Comparison of ENCODE assay signal across 8 cellular contexts in genomic region chr10:5692476-5693358, GRCh38. TPM values are rescaled to one million over a fixed set of nuclear protein-coding genes. Genes with fewer than 3 reads are reported as not detected.
DNase-seq lines count a peak whose midpoint lies in the region; ATAC-seq and TF ChIP-seq lines count a peak whose summit lies in the region.

No MANE protein-coding gene starts in this region.

- H3K27ac Mint-ChIP-seq in CD4-positive, alpha-beta memory T cell, result peak overlapping the region; percentile 9 to 77 (median 64)
- peak overlapping the region; percentile 92 to 97 for H3K27ac Mint-ChIP-seq in natural killer cell
- peak overlapping the region; percentile 78 for H3K27ac Mint-ChIP-seq in stimulated activated memory B cell treated with anti-CD40 and anti-IgM and Interleukin-4, amounts not matched to agents 10 μg/mL and 1 μg/mL and 100 μg/mL, for 72 hours

- peaks cover 80% of the 10 kb centered on the region for H3K4me1 ChIP-seq in CD4-positive, alpha-beta memory T cell (ENCODE audit: insufficient read depth, low read length)
- H3K4me1 ChIP-seq in IMR-90 (ENCODE audit: control insufficient read depth, insufficient read depth, low read length) (peaks cover 8% of the 10 kb centered on the region), esophagus squamous epithelium (peaks cover 6 to 35% (median 6%) of the 10 kb centered on the region in 3 donors), SJCRH30 (no peaks in the 10 kb centered on the region)

- CTCF ChIA-PET in CD4-positive, alpha-beta memory T cell (lab: Charles Lee; ENCODE audit: partially characterized antibody), result interaction anchor here (0.7 to 2.0 kb wide), 7 partner anchors 9 to 183 kb away, joined by 3 to 8 read pairs (median 4); no protein-coding TSS in a partner anchor
- CTCF ChIA-PET in IMR-90 (lab: Yijun Ruan, JAX), result interaction anchor here (0.6 kb wide), 2 partner anchors 115 to 642 kb away, joined by 3 to 7 read pairs; no protein-coding TSS in a partner anchor

- H3K27me3 ChIP-seq in CD4-positive, alpha-beta memory T cell (ENCODE audit: insufficient read depth, low read length), result no peaks in the 10 kb centered on the region
- H3K27me3 ChIP-seq in IMR-90 (ENCODE audit: control insufficient read depth, insufficient read depth, low read length) (no peaks in the 10 kb centered on the region), esophagus squamous epithelium (no peaks in the 10 kb centered on the region), SJCRH30 (no peaks in the 10 kb centered on the region)

- peak overlapping the region; percentile 52 for H2AK9ac ChIP-seq in IMR-90 (replicated peaks; ENCODE audit: low read depth, low read length, poor library complexity)

- POLR2A ChIA-PET in CD4-positive, alpha-beta memory T cell (lab: Charles Lee; ENCODE audit: partially characterized antibody), result interaction anchor here (0.7 to 1.3 kb wide), 3 partner anchors 9 to 121 kb away, joined by 3 to 5 read pairs (median 4); partner anchors contain the start of gene GDI2
- POLR2A ChIA-PET in IMR-90 (lab: Charles Lee; ENCODE audit: unreplicated experiment), result no interaction called here

- peak overlapping the region; percentile 78; the same call in 1 of the 2 replicates for H3K14ac ChIP-seq in IMR-90 (replicated peaks; ENCODE audit: low read depth, low read length)

- no peaks in the 10 kb centered on the region for H3K9me3 ChIP-seq in CD4-positive, alpha-beta memory T cell (ENCODE audit: control insufficient read depth in 1 of 2, low read length in 2 of 2)
- H3K9me3 ChIP-seq in IMR-90 (ENCODE audit: control insufficient read depth, insufficient read depth, low read length), result no peaks in the 10 kb centered on the region
- no peaks in the 10 kb centered on the region for H3K9me3 ChIP-seq in esophagus squamous epithelium
- H3K9me3 ChIP-seq in SJCRH30 (replicated peaks), result no peaks in the 10 kb centered on the region

- peak; percentile 47 to 80 (median 53) for DNase-seq in CD4-positive, alpha-beta memory T cell
- DNase-seq in IMR-90 (peak; percentile 19), esophagus squamous epithelium (lab: John Stamatoyannopoulos, UW) (no peak), natural killer cell (peak; percentile 80), SJCRH30 (no peak)
- peak; percentile 74 for DNase-seq in activated T-cell treated with anti-CD3 and anti-CD28 coated beads, Interleukin-2, amount 50 U/mL, for 1 hour

- no peaks in the 10 kb centered on the region for H3K27me3 Mint-ChIP-seq in CD4-positive, alpha-beta memory T cell
- no peaks in the 10 kb centered on the region for H3K27me3 Mint-ChIP-seq in natural killer cell (ENCODE audit: low read depth in 2 of 2)
- H3K27me3 Mint-ChIP-seq in stimulated activated memory B cell treated with anti-CD40 and anti-IgM and Interleukin-4, amounts not matched to agents 10 μg/mL and 1 μg/mL and 100 μg/mL, for 72 hours, result no peaks in the 10 kb centered on the region

- H3K4me3 Mint-ChIP-seq in CD4-positive, alpha-beta memory T cell, result peak overlapping the region; percentile 63 to 91 (median 76)
- H3K4me3 Mint-ChIP-seq in natural killer cell, result peak overlapping the region; percentile 86
- H3K4me3 Mint-ChIP-seq in stimulated activated memory B cell treated with anti-CD40 and anti-IgM and Interleukin-4, amounts not matched to agents 10 μg/mL and 1 μg/mL and 100 μg/mL, for 72 hours, result peak overlapping the region; percentile 70

- no peaks in the 10 kb centered on the region for H3K9me1 ChIP-seq in IMR-90 (ENCODE audit: insufficient read depth, low read length)

- intact Hi-C loops in CD4-positive, alpha-beta memory T cell (cut with micrococcal nuclease), result loop anchor here (2.0 to 10.0 kb wide), 3 partner anchors 35 to 392 kb away; partner anchors contain the start of gene RBM17
- intact Hi-C loops in IMR-90 (cut with micrococcal nuclease), result no loop called here
- intact Hi-C loops in esophagus squamous epithelium (cut with DNase I), result no loop called here
- intact Hi-C loops in natural killer cell (cut with micrococcal nuclease), result loop anchor here (1.0 to 10.0 kb wide), 3 partner anchors 8 to 282 kb away; partner anchors contain the start of genes IL15RA and TASOR2

- TF ChIP-seq RAD21 in IMR-90 (IDR thresholded peaks at IDR 0.05; ENCODE audit: low read length), result no peak

- TF ChIP-seq CTCF in IMR-90 (conservative IDR thresholded peaks at IDR 0.05; ENCODE audit: low read depth, low read length) (no peak), esophagus squamous epithelium (IDR thresholded peaks at IDR 0.05) (no peak), natural killer cell (IDR thresholded peaks at IDR 0.05) (no peak)

- no peak overlapping the region for H3K56ac ChIP-seq in IMR-90 (ENCODE audit: extremely low read depth, insufficient read depth, low read length)

- peak overlapping the region; percentile 38; the same call in 1 of the 2 replicates for H3K4ac ChIP-seq in IMR-90 (ENCODE audit: low read depth, low read length)

- no TSS peak for BruUV-seq in IMR-90 (replicated peaks; lab: Mats Ljungman, UMichigan)

- 22% methylated on average over 19 of the region's 48 CpGs; no CpG with 5 or more reads in 1 of the 2 experiments for WGBS in IMR-90 (ENCODE audit: extremely low coverage in 2 of 2, insufficient read length in 1 of 2), 2 experiments
- 26% methylated on average over 10 to 15 of the region's 48 CpGs for WGBS in esophagus squamous epithelium, 2 donors

- peak overlapping the region; percentile 21 to 71; a peak in 3 of 4 replicates for H4K8ac ChIP-seq in IMR-90 (ENCODE audit: low read depth in 2 of 2, low read length in 2 of 2)

- peak overlapping the region; percentile 82 for H2AFZ ChIP-seq in IMR-90 (replicated peaks; ENCODE audit: low read length, poor library complexity)

- peaks cover 4% of the 10 kb centered on the region in 2 donors for H3K36me3 Mint-ChIP-seq in CD4-positive, alpha-beta memory T cell
- H3K36me3 Mint-ChIP-seq in natural killer cell, result no peaks in the 10 kb centered on the region
- H3K36me3 Mint-ChIP-seq in stimulated activated memory B cell treated with anti-CD40 and anti-IgM and Interleukin-4, amounts not matched to agents 10 μg/mL and 1 μg/mL and 100 μg/mL, for 72 hours, result peaks cover 6% of the 10 kb centered on the region

- peaks cover 34 to 63% of the 10 kb centered on the region in 2 experiments for H3K79me1 ChIP-seq in IMR-90 (ENCODE audit: low read depth in 1 of 2, low read length in 2 of 2)

- in situ Hi-C loops in IMR-90 (cut with MboI; ENCODE audit: low sequenced_read_pairs), result no loop called here

- H4K91ac ChIP-seq in IMR-90 (ENCODE audit: insufficient read depth, low read depth, low read length), result no peak overlapping the region

- peaks cover 45 to 90% (median 68%) of the 10 kb centered on the region in 4 donors for H3K4me1 Mint-ChIP-seq in CD4-positive, alpha-beta memory T cell
- peaks cover 51 to 54% of the 10 kb centered on the region in 2 donors for H3K4me1 Mint-ChIP-seq in natural killer cell
- peaks cover 54% of the 10 kb centered on the region for H3K4me1 Mint-ChIP-seq in stimulated activated memory B cell treated with anti-CD40 and anti-IgM and Interleukin-4, amounts not matched to agents 10 μg/mL and 1 μg/mL and 100 μg/mL, for 72 hours

- no peak overlapping the region for H2BK20ac ChIP-seq in IMR-90 (ENCODE audit: low read depth, low read length)

- H3K9ac ChIP-seq in IMR-90 (ENCODE audit: low read depth, low read length), result peak overlapping the region; percentile 61

- H2BK120ac ChIP-seq in IMR-90 (ENCODE audit: low read depth, low read length), result no peak overlapping the region

- H2BK5ac ChIP-seq in IMR-90 (ENCODE audit: low read depth, low read length, poor library complexity, severe bottlenecking), result no peak overlapping the region

- H2BK15ac ChIP-seq in IMR-90 (ENCODE audit: low read depth, low read length), result no peak overlapping the region

- dilution Hi-C loops in IMR-90 (cut with HindIII; ENCODE audit: low sequenced_read_pairs, unreplicated experiment), result no loop called here

- peak overlapping the region; percentile 98 for H3K4me2 ChIP-seq in IMR-90 (ENCODE audit: low read depth, low read length)

- TF ChIP-seq POLR2A in IMR-90 (IDR thresholded peaks at IDR 0.05; ENCODE audit: low read depth, low read length), result no peak
- TF ChIP-seq POLR2A in esophagus squamous epithelium (IDR thresholded peaks at IDR 0.05), result no peak

- peak; percentile 72 for ATAC-seq in GM21390 (IDR thresholded peaks at IDR 0.05; ENCODE audit: unreplicated experiment)
- ATAC-seq in IMR-90 (ENCODE audit: low read depth), result peak; percentile 83
- peak; percentile 95 to 97 (median 96) for ATAC-seq in natural killer cell
- peak; percentile 94 for ATAC-seq in stimulated activated memory B cell treated with anti-CD40 and anti-IgM and Interleukin-4, amounts not matched to agents 10 μg/mL and 1 μg/mL and 100 μg/mL, for 72 hours

- peaks cover 30% of the 10 kb centered on the region for H4K20me1 ChIP-seq in IMR-90 (ENCODE audit: insufficient read depth, low read length)

- H3K27ac ChIP-seq in CD4-positive, alpha-beta memory T cell (ENCODE audit: low read depth, low read length), result peak overlapping the region; percentile 22
- H3K27ac ChIP-seq in IMR-90 (ENCODE audit: insufficient read depth, low read length) (peak overlapping the region; percentile 3), esophagus squamous epithelium (peak overlapping the region; percentile 48 to 68 (median 62)), SJCRH30 (no peak overlapping the region)

- H3K4me3 ChIP-seq in CD4-positive, alpha-beta memory T cell (ENCODE audit: low read length in 2 of 2), result peak overlapping the region in 1 of 2 donors; percentile 51
- H3K4me3 ChIP-seq in IMR-90 (ENCODE audit: insufficient read depth, low read depth, low read length) (peak overlapping the region; percentile 63), esophagus squamous epithelium (peak overlapping the region; percentile 40 to 72 (median 54)), SJCRH30 (no peak overlapping the region)

- H3K9me3 Mint-ChIP-seq in CD4-positive, alpha-beta memory T cell, result no peaks in the 10 kb centered on the region
- H3K9me3 Mint-ChIP-seq in natural killer cell, result no peaks in the 10 kb centered on the region
- H3K9me3 Mint-ChIP-seq in stimulated activated memory B cell treated with anti-CD40 and anti-IgM and Interleukin-4, amounts not matched to agents 10 μg/mL and 1 μg/mL and 100 μg/mL, for 72 hours, result no peaks in the 10 kb centered on the region

- peak overlapping the region; percentile 68 for H3K23ac ChIP-seq in IMR-90 (ENCODE audit: low read depth, low read length)

- peak overlapping the region; percentile 96 for H4K5ac ChIP-seq in IMR-90 (ENCODE audit: low read depth, low read length)

- H2AK5ac ChIP-seq in IMR-90 (ENCODE audit: low read depth, low read length), result no peak overlapping the region

- peak overlapping the region; percentile 60 for H3K18ac ChIP-seq in IMR-90 (ENCODE audit: low read depth, low read length)

- no peaks in the 10 kb centered on the region for H3K36me3 ChIP-seq in CD4-positive, alpha-beta memory T cell (ENCODE audit: insufficient read depth, low read length)
- H3K36me3 ChIP-seq in IMR-90 (ENCODE audit: control insufficient read depth, insufficient read depth, low read length), result peaks cover 1% of the 10 kb centered on the region; the same call in 1 of the 2 replicates
- H3K36me3 ChIP-seq in esophagus squamous epithelium, result no peaks in the 10 kb centered on the region
- no peaks in the 10 kb centered on the region for H3K36me3 ChIP-seq in SJCRH30

RNA-seq across cellular contexts. Expression of gene TASOR2, which starts 8.1 kb away (rescaled TPM):
- 10 to 100 TPM; 69.1 to 85.7 TPM for total RNA-seq in CD4-positive, alpha-beta memory T cell
- 10 to 100 TPM in 1 of 2 donors, 1 to 10 TPM in 1; 4.8 to 15.9 TPM for polyA plus RNA-seq in CD4-positive, alpha-beta memory T cell
- total RNA-seq in IMR-90 (2012; rRNA removed) (53.6 and 64.7 TPM in 2 replicates), esophagus squamous epithelium (10 to 100 TPM; 18.0 to 86.8 (median 41.4) TPM), natural killer cell (10 to 100 TPM; 64.4 to 88.7 (median 66.4) TPM)
- 18.0 and 19.4 TPM in 2 replicates for polyA plus RNA-seq in IMR-90 (2012; rRNA removed)
- 3.2 TPM in 2 replicates for polyA plus RNA-seq in IMR-90 (2012; cell fraction: cytosol; rRNA removed)
- 11.3 and 61.2 TPM in 2 replicates for polyA plus RNA-seq in IMR-90 (2012; cell fraction: nucleus; rRNA removed; ENCODE audit: low replicate concordance)
- total RNA-seq in SJCRH30 (2014; rRNA removed; shearing (Covaris generic)), result 63.2 and 73.8 TPM in 2 replicates

RNA-seq across cellular contexts. Expression of gene ASB13, which starts 26.3 kb away (rescaled TPM):
- 10 to 100 TPM; 15.4 to 18.5 TPM for total RNA-seq in CD4-positive, alpha-beta memory T cell
- 10 to 100 TPM; 15.9 to 16.9 TPM for polyA plus RNA-seq in CD4-positive, alpha-beta memory T cell
- total RNA-seq in IMR-90 (2012; rRNA removed) (6.3 and 6.4 TPM in 2 replicates), esophagus squamous epithelium (10 to 100 TPM in 3 of 4 donors, 1 to 10 TPM in 1; 9.6 to 29.0 (median 15.7) TPM), natural killer cell (1 to 10 TPM in 2 of 3 donors, under 1 TPM in 1; 0.99 to 2.4 (median 1.4) TPM)
- 3.9 and 4.6 TPM in 2 replicates for polyA plus RNA-seq in IMR-90 (2012; rRNA removed)
- 3.7 and 5.1 TPM in 2 replicates for polyA plus RNA-seq in IMR-90 (2012; cell fraction: cytosol; rRNA removed)
- 3.2 and 5.1 TPM in 2 replicates for polyA plus RNA-seq in IMR-90 (2012; cell fraction: nucleus; rRNA removed; ENCODE audit: low replicate concordance)
- total RNA-seq in SJCRH30 (2014; rRNA removed; shearing (Covaris generic)), result 1.2 and 1.3 TPM in 2 replicates

Comparison
In these comparisons a context has a peak if more than half of its experiments do, and no peak if none do; other contexts are left out.
1. DNase-seq: peak in CD4-positive, alpha-beta memory T cell (5 of 5), IMR-90 (single experiment), activated T-cell treated with anti-CD3 and anti-CD28 coated beads, Interleukin-2, amount 50 U/mL, for 1 hour (single experiment) and natural killer cell (single experiment); none in esophagus squamous epithelium (single experiment) and SJCRH30 (0 of 2).
2. intact Hi-C loops: an anchor here in CD4-positive, alpha-beta memory T cell (2.0 to 10.0 kb wide) and natural killer cell (1.0 to 10.0 kb wide); none called in IMR-90 and esophagus squamous epithelium.
3. Peak in every context shown above with its lines, with median percentiles within 50 percentile points of each other: H3K27ac Mint-ChIP-seq, H3K4me3 Mint-ChIP-seq and ATAC-seq.